ENCODE assay signal across 17 cellular contexts in the genomic region with DNA sequence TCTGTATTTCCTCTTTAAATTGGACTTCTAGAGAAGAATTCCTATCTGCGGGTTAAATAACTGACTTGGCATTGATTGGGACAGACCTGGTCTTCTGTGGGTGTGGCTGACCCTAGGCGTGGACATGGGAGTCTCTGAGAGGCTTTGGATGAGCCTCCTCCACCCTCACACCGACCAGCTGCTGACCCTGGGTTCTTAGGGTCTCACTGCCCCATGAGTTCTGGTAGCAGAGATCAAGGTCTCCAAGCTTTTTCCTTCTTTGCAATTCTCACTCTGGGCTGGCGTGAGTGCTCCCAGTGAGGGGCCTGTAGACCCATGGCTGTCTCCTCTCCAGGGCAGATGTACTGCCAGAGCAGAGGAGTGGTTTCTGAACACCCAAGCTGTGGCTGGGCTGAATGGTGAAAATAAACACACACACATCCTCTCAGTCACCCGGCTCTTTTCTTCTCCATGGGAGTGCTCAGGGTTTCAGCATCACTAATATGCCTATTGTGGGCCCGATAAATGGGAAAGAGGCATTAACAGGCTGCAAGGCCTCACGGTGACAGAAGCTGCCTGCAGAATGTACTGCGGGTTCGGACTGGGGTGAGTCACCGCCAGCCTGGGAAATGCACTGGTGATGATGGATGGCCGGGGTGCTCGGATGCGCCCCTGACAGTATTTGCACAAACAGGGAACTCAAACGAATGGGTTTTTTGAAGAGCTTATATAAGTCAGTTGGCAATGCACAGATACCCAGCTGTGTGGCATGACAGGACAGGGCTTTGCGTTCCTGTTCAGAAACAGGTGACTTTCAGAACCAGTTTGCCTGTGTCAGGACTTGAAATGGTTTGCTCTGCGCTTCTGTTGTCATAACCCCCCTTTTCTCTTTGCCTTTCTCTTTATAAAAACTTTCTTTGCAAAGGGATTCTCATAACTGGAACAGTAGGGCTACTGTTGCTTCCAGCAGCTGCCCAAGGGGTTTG. TPM values are rescaled to one million over a fixed set of nuclear protein-coding genes. Genes with fewer than 3 reads are reported as not detected.
DNase-seq lines count a peak whose midpoint lies in the region; ATAC-seq and TF ChIP-seq lines count a peak whose summit lies in the region.
"Had no signal": no experiment of that assay in that cellular context is flagged by ENCODE, and none has a peak within 500 bp of the region (broad histone marks: within the 10 kb centered on the region; RNA-seq: fewer than 3 reads in every experiment).

No MANE protein-coding gene starts in this region.

- H3K23ac ChIP-seq in IMR-90 (ENCODE audit: low read depth, low read length) (no peak overlapping the region), mesenchymal stem cell (ENCODE audit: low read length in 2 of 2) (no peak overlapping the region)

- intact Hi-C loops in IMR-90 (cut with micrococcal nuclease): no loop called here
- intact Hi-C loops in OCI-LY7 (cut with micrococcal nuclease; ENCODE audit: unreplicated experiment): no loop called here

- H2AFZ ChIP-seq in IMR-90 (replicated peaks; ENCODE audit: low read length, poor library complexity) (no peak overlapping the region), mesenchymal stem cell (ENCODE audit: low read depth, low read length) (no peak overlapping the region), OCI-LY7 (ENCODE audit: low read length) (no peak overlapping the region)

- H2BK120ac ChIP-seq in IMR-90 (ENCODE audit: low read depth, low read length): no peak overlapping the region
- H2BK120ac ChIP-seq in mesenchymal stem cell (ENCODE audit: low read depth, low read length): no peak overlapping the region

- no peak for TF ChIP-seq CTCF in IMR-90 (conservative IDR thresholded peaks at IDR 0.05; ENCODE audit: low read depth, low read length)
- no peak for TF ChIP-seq CTCF in astrocyte of the spinal cord (IDR thresholded peaks at IDR 0.05; ENCODE audit: low read depth, low read length)
- no peak for TF ChIP-seq CTCF in OCI-LY7 (conservative IDR thresholded peaks at IDR 0.05; ENCODE audit: low read length)

- DNase-seq in DMS153 (lab: John Stamatoyannopoulos, UW): peak; percentile 19
- no peak for DNase-seq in DMS153 treated with DMSO at 0.1 percent for 48 hours (lab: John Stamatoyannopoulos, UW; ENCODE audit: unreplicated experiment)
- DNase-seq in IMR-90: peak; percentile 53
- peak; percentile 3 for DNase-seq in astrocyte of the spinal cord (ENCODE audit: low read depth, low spot score)
- DNase-seq in mesenchymal stem cell: peak; percentile 68
- DNase-seq in stimulated activated naive CD4-positive, alpha-beta T cell (lab: John Stamatoyannopoulos, UW): no peak
- no peak for DNase-seq in OCI-LY7 (ENCODE audit: low spot score)
- DNase-seq: activated T-cell treated with anti-CD3 and anti-CD28 coated beads for 4 hours, GOT3, naive B cell, NCI-H1694 treated with DMSO at 0.1 percent for 48 hours, NCI-H446 treated with DMSO at 0.1 percent for 48 hours, WERI-Rb-1 had no signal

- no peak overlapping the region; the same call in 1 of the 2 replicates for H3K18ac ChIP-seq in IMR-90 (ENCODE audit: low read depth, low read length)
- H3K18ac ChIP-seq in mesenchymal stem cell (ENCODE audit: low read depth in 1 of 2, low read length in 2 of 2): no peak overlapping the region

- no peak overlapping the region for H2BK20ac ChIP-seq in IMR-90 (ENCODE audit: low read depth, low read length)

- no peak for TF ChIP-seq POLR2A in IMR-90 (IDR thresholded peaks at IDR 0.05; ENCODE audit: low read depth, low read length)

- no peaks in the 10 kb centered on the region for H3K9me1 ChIP-seq in IMR-90 (ENCODE audit: insufficient read depth, low read length)

- POLR2A ChIA-PET in IMR-90 (lab: Charles Lee; ENCODE audit: unreplicated experiment) (no interaction called here), OCI-LY7 (lab: Charles Lee) (interaction anchor here (0.7 kb wide), 1 partner anchor 77 kb away, joined by 3 read pairs; no protein-coding TSS in a partner anchor)

- CTCF ChIA-PET in IMR-90 (lab: Yijun Ruan, JAX) (interaction anchor here (0.8 kb wide), 1 partner anchor 63 kb away, joined by 3 read pairs; no protein-coding TSS in a partner anchor), OCI-LY7 (lab: Charles Lee; ENCODE audit: unreplicated experiment) (no interaction called here)

- H3K9ac ChIP-seq in IMR-90 (ENCODE audit: low read depth, low read length) (no peak overlapping the region), mesenchymal stem cell (ENCODE audit: low read length) (no peak overlapping the region)

- no peaks in the 10 kb centered on the region for H3K79me2 ChIP-seq in OCI-LY7 (ENCODE audit: insufficient read depth, low read depth, low read length)

- H3K4me3 ChIP-seq in IMR-90 (ENCODE audit: insufficient read depth, low read depth, low read length) (no peak overlapping the region), astrocyte of the spinal cord (ENCODE audit: low read depth, low read length) (no peak overlapping the region), mesenchymal stem cell (ENCODE audit: insufficient read depth in 1 of 2, low read depth in 1 of 2, low read length in 2 of 2) (no peak overlapping the region), OCI-LY7 (ENCODE audit: low read depth, low read length, poor library complexity, severe bottlenecking) (no peak overlapping the region)
- H3K4me3 ChIP-seq: gastrocnemius medialis, pancreas had no signal

- H3K14ac ChIP-seq in IMR-90 (replicated peaks; ENCODE audit: low read depth, low read length): no peak overlapping the region
- H3K14ac ChIP-seq in mesenchymal stem cell (ENCODE audit: low read length in 2 of 2): no peak overlapping the region

- WGBS in IMR-90 (ENCODE audit: extremely low coverage in 2 of 2, insufficient read length in 1 of 2), 2 experiments: 51% methylated on average over 11 of the region's 16 CpGs; no CpG with 5 or more reads in 1 of the 2 experiments
- WGBS in mesenchymal stem cell: 63% methylated on average over 16 of the region's 16 CpGs

- H2AK5ac ChIP-seq in IMR-90 (ENCODE audit: low read depth, low read length): 0 out of 2 replicates have a peak overlapping the region, but pooled peaks have one; percentile 24
- H2AK5ac ChIP-seq in mesenchymal stem cell (ENCODE audit: low read length, severe bottlenecking): no peak overlapping the region

- ATAC-seq in IMR-90 (ENCODE audit: low read depth) (peak; percentile 73), HG02610 (IDR thresholded peaks at IDR 0.05; ENCODE audit: unreplicated experiment) (no peak)
- ATAC-seq: gastrocnemius medialis, pancreas had no signal

- no peak for TF ChIP-seq RAD21 in IMR-90 (IDR thresholded peaks at IDR 0.05; ENCODE audit: low read length)

- H3K36me3 ChIP-seq in IMR-90 (ENCODE audit: control insufficient read depth, insufficient read depth, low read length): peaks cover 4% of the 10 kb centered on the region; the same call in 1 of the 2 replicates
- no peaks in the 10 kb centered on the region for H3K36me3 ChIP-seq in mesenchymal stem cell (ENCODE audit: control insufficient read depth in 1 of 2, insufficient read depth in 2 of 2, low read depth in 1 of 2, low read length in 2 of 2)
- H3K36me3 ChIP-seq in OCI-LY7 (ENCODE audit: insufficient read depth, low read length): peaks cover 9% of the 10 kb centered on the region
- H3K36me3 ChIP-seq: gastrocnemius medialis, pancreas, WERI-Rb-1 had no signal

- no peak overlapping the region for H4K8ac ChIP-seq in IMR-90 (ENCODE audit: low read depth in 2 of 2, low read length in 2 of 2)
- no peak overlapping the region for H4K8ac ChIP-seq in mesenchymal stem cell (ENCODE audit: low read length)

- no peak overlapping the region for H4K5ac ChIP-seq in IMR-90 (ENCODE audit: low read depth, low read length)

- H3K4ac ChIP-seq in IMR-90 (ENCODE audit: low read depth, low read length): no peak overlapping the region; the same call in 1 of the 2 replicates
- H3K4ac ChIP-seq in mesenchymal stem cell (ENCODE audit: low read depth in 1 of 2, low read length in 2 of 2): no peak overlapping the region

- no peak overlapping the region for H2BK5ac ChIP-seq in IMR-90 (ENCODE audit: low read depth, low read length, poor library complexity, severe bottlenecking)
- H2BK5ac ChIP-seq in mesenchymal stem cell (ENCODE audit: low read depth, low read length, poor library complexity, severe bottlenecking): no peak overlapping the region

- no peak overlapping the region for H2BK12ac ChIP-seq in mesenchymal stem cell (ENCODE audit: low read length in 2 of 2)

- dilution Hi-C loops in IMR-90 (cut with HindIII; ENCODE audit: low sequenced_read_pairs, unreplicated experiment): no loop called here

- no peak overlapping the region for H4K91ac ChIP-seq in IMR-90 (ENCODE audit: insufficient read depth, low read depth, low read length)
- no peak overlapping the region for H4K91ac ChIP-seq in mesenchymal stem cell (ENCODE audit: low read length)

- H3K9me2 ChIP-seq in OCI-LY7 (ENCODE audit: insufficient read depth, low read length): no peaks in the 10 kb centered on the region

- in situ Hi-C loops in IMR-90 (cut with MboI; ENCODE audit: low sequenced_read_pairs) (no loop called here), astrocyte of the spinal cord (cut with HindIII; ENCODE audit: low sequenced_read_pairs) (no loop called here)

- H3K27ac ChIP-seq in IMR-90 (ENCODE audit: insufficient read depth, low read length): no peak overlapping the region
- no peak overlapping the region for H3K27ac ChIP-seq in mesenchymal stem cell (ENCODE audit: low read length, poor library complexity, severe bottlenecking)
- H3K27ac ChIP-seq in OCI-LY7 (ENCODE audit: low read depth, low read length, poor library complexity, severe bottlenecking): no peak overlapping the region
- H3K27ac ChIP-seq: 22Rv1, gastrocnemius medialis, pancreas, WERI-Rb-1 had no signal

- H3K79me1 ChIP-seq in IMR-90 (ENCODE audit: low read depth in 1 of 2, low read length in 2 of 2) (no peaks in the 10 kb centered on the region), mesenchymal stem cell (replicated peaks; ENCODE audit: low read length, poor library complexity, severe bottlenecking) (no peaks in the 10 kb centered on the region)

- no peak overlapping the region for H3K4me2 ChIP-seq in IMR-90 (ENCODE audit: low read depth, low read length)
- H3K4me2 ChIP-seq in mesenchymal stem cell (ENCODE audit: low read length, poor library complexity, severe bottlenecking): no peak overlapping the region
- H3K4me2 ChIP-seq in OCI-LY7 (ENCODE audit: low read length): no peak overlapping the region

- no peak overlapping the region for H2BK15ac ChIP-seq in IMR-90 (ENCODE audit: low read depth, low read length)
- H2BK15ac ChIP-seq in mesenchymal stem cell (ENCODE audit: low read depth, poor library complexity, severe bottlenecking): no peak overlapping the region

- H3K56ac ChIP-seq in IMR-90 (ENCODE audit: extremely low read depth, insufficient read depth, low read length): no peak overlapping the region

- no TSS peak for BruUV-seq in IMR-90 (replicated peaks; lab: Mats Ljungman, UMichigan)
- BruUV-seq in OCI-LY7 (replicated peaks; lab: Mats Ljungman, UMichigan): no TSS peak

- H3K9me3 ChIP-seq in IMR-90 (ENCODE audit: control insufficient read depth, insufficient read depth, low read length) (no peaks in the 10 kb centered on the region), mesenchymal stem cell (ENCODE audit: control insufficient read depth, low read length) (peaks cover 3% of the 10 kb centered on the region), OCI-LY7 (ENCODE audit: low read length) (peaks cover 3% of the 10 kb centered on the region)
- H3K9me3 ChIP-seq: gastrocnemius medialis, pancreas had no signal

- H4K20me1 ChIP-seq in IMR-90 (ENCODE audit: insufficient read depth, low read length) (peaks cover 2% of the 10 kb centered on the region), OCI-LY7 (ENCODE audit: insufficient read depth, low read length) (no peaks in the 10 kb centered on the region)

- H3K27me3 ChIP-seq in IMR-90 (ENCODE audit: control insufficient read depth, insufficient read depth, low read length) (no peaks in the 10 kb centered on the region), mesenchymal stem cell (ENCODE audit: control insufficient read depth in 1 of 2, insufficient read depth in 1 of 2, low read length in 2 of 2) (peaks cover 48 to 50% of the 10 kb centered on the region in 2 experiments)
- H3K27me3 ChIP-seq: gastrocnemius medialis, pancreas had no signal

- H3K4me1 ChIP-seq in IMR-90 (ENCODE audit: control insufficient read depth, insufficient read depth, low read length) (peaks cover 11% of the 10 kb centered on the region), mesenchymal stem cell (ENCODE audit: control insufficient read depth, insufficient read depth, low read depth, low read length) (no peaks in the 10 kb centered on the region), OCI-LY7 (ENCODE audit: insufficient read depth, low read length, poor library complexity, severe bottlenecking) (peaks cover 4% of the 10 kb centered on the region)
- H3K4me1 ChIP-seq: gastrocnemius medialis, pancreas had no signal

- H2AK9ac ChIP-seq in IMR-90 (replicated peaks; ENCODE audit: low read depth, low read length, poor library complexity): no peak overlapping the region

RNA-seq across cellular contexts. Expression of a gene that starts 41.9 kb away (rescaled TPM):
- total RNA-seq in IMR-90 (2012; rRNA removed) (10.3 and 10.4 TPM in 2 replicates), OCI-LY7 (2022) (66.8 and 76.4 TPM in 2 replicates)
- polyA plus RNA-seq in IMR-90 (2012; rRNA removed): 29.8 and 41.9 TPM in 2 replicates
- 29.9 and 83.6 TPM in 2 replicates for polyA plus RNA-seq in IMR-90 (2012; cell fraction: cytosol; rRNA removed)
- 40.5 and 74.0 TPM in 2 replicates for polyA plus RNA-seq in IMR-90 (2012; cell fraction: nucleus; rRNA removed; ENCODE audit: low replicate concordance)
- polyA plus RNA-seq in mesenchymal stem cell (2013, experiment 1 of 2): 73.5 TPM
- 74.6 TPM for polyA plus RNA-seq in mesenchymal stem cell (2013, experiment 2 of 2)
- total RNA-seq in OCI-LY7 (2014; rRNA removed; shearing (Covaris generic)): 55.3 and 56.3 TPM in 2 replicates

Comparison
In these comparisons a context has a peak if more than half of its experiments do, and no peak if none do; other contexts are left out.
1. DNase-seq: peak in DMS153 (single experiment), IMR-90 (single experiment), astrocyte of the spinal cord (single experiment) and mesenchymal stem cell (single experiment); none in DMS153 treated with DMSO at 0.1 percent for 48 hours (single experiment), stimulated activated naive CD4-positive, alpha-beta T cell (0 of 6) and OCI-LY7 (single experiment).